Comparison of ENCODE assay signal across 21 cellular contexts in the genomic region with DNA sequence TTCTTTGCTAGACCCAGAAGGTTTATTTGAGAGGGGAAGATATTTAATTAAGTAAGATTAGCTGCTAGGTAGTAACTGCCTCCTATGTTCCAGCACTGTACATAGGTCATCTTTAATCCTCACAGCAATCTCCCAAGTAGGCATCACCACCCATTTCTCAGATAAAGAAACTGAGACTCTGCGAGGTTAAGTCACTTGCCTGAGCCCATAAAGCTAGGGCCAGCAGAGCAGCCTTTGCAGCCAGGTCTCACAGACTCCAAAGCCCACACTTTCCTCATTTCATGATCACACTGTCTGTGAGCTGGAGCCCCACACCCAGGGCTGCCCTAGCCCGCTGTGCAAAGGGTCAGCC. TPM values are rescaled to one million over a fixed set of nuclear protein-coding genes. Genes with fewer than 3 reads are reported as not detected.
DNase-seq lines count a peak whose midpoint lies in the region; ATAC-seq, FAIRE-seq and TF ChIP-seq lines count a peak whose summit lies in the region.
"Had no signal": no experiment of that assay in that cellular context is flagged by ENCODE, and none has a peak within 500 bp of the region (broad histone marks: within the 10 kb centered on the region; RNA-seq: fewer than 3 reads in every experiment).

No MANE protein-coding gene starts in this region.

- no peak for TF ChIP-seq RAD21 in HCT116 (IDR thresholded peaks at IDR 0.05; ENCODE audit: low read depth)

- H3K36me3 ChIP-seq in HCT116 (ENCODE audit: control insufficient read depth in 1 of 2, insufficient read depth in 2 of 2, low read length in 2 of 2) (no peaks in the 10 kb centered on the region), astrocyte (ENCODE audit: insufficient read depth, low read length) (no peaks in the 10 kb centered on the region), lower lobe of right lung (no peaks in the 10 kb centered on the region)

- ATAC-seq in HCT116: no peak
- no peak for ATAC-seq in lower lobe of right lung
- no peak for ATAC-seq in GM19397 (IDR thresholded peaks at IDR 0.05; ENCODE audit: unreplicated experiment)
- ATAC-seq: activated naive CD4-positive, alpha-beta T cell treated with anti-CD3 and anti-CD28 coated beads, Interleukin-2, amount 50 U/mL, for 72 hours; stimulated activated naive CD8-positive, alpha-beta T cell treated with anti-CD3 and anti-CD28 coated beads, Interleukin-15, Interleukin-2, amounts not matched to agents 100 U/mL and 50 U/mL, for 24 hours had no signal

- no peak for TF ChIP-seq POLR2A in HCT116 (IDR thresholded peaks at IDR 0.05; ENCODE audit: borderline replicate concordance, extremely low read depth, insufficient read depth, insufficient read length)

- no peaks in the 10 kb centered on the region for H3K27me3 ChIP-seq in HCT116 (ENCODE audit: insufficient read depth, low read length)
- no peaks in the 10 kb centered on the region for H3K27me3 ChIP-seq in astrocyte (ENCODE audit: insufficient read depth, low read length)
- H3K27me3 ChIP-seq in lower lobe of right lung (ENCODE audit: low read depth): no peaks in the 10 kb centered on the region

- no peaks in the 10 kb centered on the region for H3K27me3 Mint-ChIP-seq in astrocyte (ENCODE audit: low read depth, unreplicated experiment)
- H3K27me3 Mint-ChIP-seq: IgD-negative memory B cell had no signal

- POLR2A ChIA-PET in HCT116 (lab: Charles Lee): no interaction called here

- DNase-seq in HCT116 (ENCODE audit: low read depth, low spot score) (no peak), astrocyte (ENCODE audit: low read depth) (no peak), lower lobe of right lung (no peak), RKO (ENCODE audit: low spot score) (no peak)
- DNase-seq in activated CD4-positive, CD25-positive, alpha-beta regulatory T cell (lab: John Stamatoyannopoulos, UW): no peak
- DNase-seq in central memory CD4-positive, alpha-beta T cell: no peak
- DNase-seq: AML-193; effector CD8-positive, alpha-beta T cell; NCI-H2081 treated with DMSO at 0.1 percent for 48 hours; stimulated activated CD4-positive, alpha-beta T cell treated with anti-CD3 and anti-CD28 coated beads, Interleukin-12 subunit alpha, Interleukin-12 subunit beta, amount 100 ng/mL, for 4 hours; stimulated activated naive CD8-positive, alpha-beta T cell treated with anti-CD3 and anti-CD28 coated beads, Interleukin-15, Interleukin-2, amounts not matched to agents 100 U/mL and 50 U/mL, for 24 hours had no signal

- no peaks in the 10 kb centered on the region for H3K9me2 ChIP-seq in HCT116 (ENCODE audit: insufficient read depth)

- no peak overlapping the region for H3K4me3 Mint-ChIP-seq in astrocyte (ENCODE audit: unreplicated experiment)
- H3K4me3 Mint-ChIP-seq: IgD-negative memory B cell; T-helper 1 cell treated with Interleukin-12 subunit alpha and Interleukin-12 subunit beta and Interleukin-4 antibody, amounts not matched to agents 30 μg/mL and 1 μg/mL, for 36 hours had no signal

- H3K4me1 ChIP-seq in HCT116 (ENCODE audit: control insufficient read depth in 1 of 2, insufficient read depth in 2 of 2, low read length in 2 of 2) (peaks cover 41 to 53% of the 10 kb centered on the region in 2 experiments), astrocyte (ENCODE audit: insufficient read depth, low read length) (peaks cover 49% of the 10 kb centered on the region), lower lobe of right lung (peaks cover 45% of the 10 kb centered on the region)

- CTCF ChIA-PET in HCT116 (lab: Charles Lee): no interaction called here

- peak overlapping the region; percentile 67; the same call in 1 of the 2 replicates for H3K27ac ChIP-seq in HCT116 (ENCODE audit: low read depth, low read length)
- H3K27ac ChIP-seq in astrocyte (ENCODE audit: low read depth, low read length): peak overlapping the region; percentile 66
- peak overlapping the region; percentile 89 for H3K27ac ChIP-seq in lower lobe of right lung
- H3K27ac ChIP-seq in skin epidermis: peak overlapping the region in 17 of 21 experiments; percentile 26 to 86 (median 77)

- BruUV-seq in HCT116 (replicated peaks; lab: Mats Ljungman, UMichigan): no TSS peak

- H3K4me3 ChIP-seq in HCT116 (replicated peaks in 1 of 2; ENCODE audit: low read depth in 1 of 2, low read length in 2 of 2) (no peak overlapping the region), astrocyte (ENCODE audit: insufficient read depth, low read depth, low read length) (no peak overlapping the region), lower lobe of right lung (no peak overlapping the region), skin epidermis (no peak overlapping the region)

- H3K9me3 Mint-ChIP-seq in astrocyte (ENCODE audit: unreplicated experiment): peaks cover 10% of the 10 kb centered on the region

- no peak for FAIRE-seq in astrocyte (lab: Jason Lieb, UNC)
- FAIRE-seq: bronchial epithelial cell, G401.6 had no signal

- H3K36me3 Mint-ChIP-seq in astrocyte (ENCODE audit: low read depth, unreplicated experiment): peaks cover 1% of the 10 kb centered on the region
- H3K36me3 Mint-ChIP-seq: IgD-negative memory B cell had no signal

- H3K9ac ChIP-seq in HCT116 (ENCODE audit: low read length) (no peak overlapping the region), astrocyte (ENCODE audit: low read length) (peak overlapping the region; percentile 23)

- H3K27ac Mint-ChIP-seq in astrocyte (ENCODE audit: unreplicated experiment): no peak overlapping the region
- H3K27ac Mint-ChIP-seq: activated naive CD4-positive, alpha-beta T cell treated with anti-CD3 and anti-CD28 coated beads, Interleukin-2, amount 50 U/mL, for 72 hours; IgD-negative memory B cell; T-helper 1 cell treated with Interleukin-12 subunit alpha and Interleukin-12 subunit beta and Interleukin-4 antibody, amounts not matched to agents 30 μg/mL and 1 μg/mL, for 36 hours had no signal

- TF ChIP-seq CTCF in HCT116 (IDR thresholded peaks at IDR 0.05 in 2 of 3, conservative IDR thresholded peaks at IDR 0.05 in 1 of 3; ENCODE audit: borderline replicate concordance in 1 of 3, insufficient read depth in 1 of 3, low read depth in 2 of 3, low read length in 2 of 3) (no peak), astrocyte (IDR thresholded peaks at IDR 0.05; ENCODE audit: insufficient read depth, low read depth, low read length) (no peak), lower lobe of right lung (IDR thresholded peaks at IDR 0.05) (no peak)

- H3K4me1 Mint-ChIP-seq in astrocyte (ENCODE audit: low read depth, unreplicated experiment): peaks cover 8% of the 10 kb centered on the region
- H3K4me1 Mint-ChIP-seq: IgD-negative memory B cell had no signal

- H3K4me2 ChIP-seq in HCT116 (ENCODE audit: low read length) (no peak overlapping the region; the same call in 1 of the 2 replicates), astrocyte (ENCODE audit: low read length) (peak overlapping the region; percentile 77)

- H3K79me2 ChIP-seq in HCT116 (ENCODE audit: insufficient read depth, low read length) (no peaks in the 10 kb centered on the region), astrocyte (ENCODE audit: insufficient read depth, low read length) (no peaks in the 10 kb centered on the region)

- RAD21 ChIA-PET in HCT116 (lab: Charles Lee; ENCODE audit: low non-redundant PET in 1 of 2, low total read pairs in 2 of 2, uncharacterized antibody in 2 of 2, unreplicated experiment in 2 of 2): no interaction called here

- H4K20me1 ChIP-seq in HCT116 (ENCODE audit: insufficient read depth): no peaks in the 10 kb centered on the region
- no peaks in the 10 kb centered on the region for H4K20me1 ChIP-seq in astrocyte (ENCODE audit: insufficient read depth, low read length)

- intact Hi-C loops in HCT116 (cut with micrococcal nuclease) (loop anchor here (5.0 kb wide), 1 partner anchor 98 kb away; no protein-coding TSS in a partner anchor), lower lobe of right lung (cut with DNase I) (no loop called here)

- H3K9me3 ChIP-seq in HCT116 (ENCODE audit: control insufficient read depth in 1 of 2, insufficient read depth in 1 of 2, low read depth in 1 of 2, low read length in 2 of 2) (peaks cover 5 to 6% of the 10 kb centered on the region in 2 experiments; a peak in 2 of 4 replicates), astrocyte (ENCODE audit: insufficient read depth, low read depth, low read length) (no peaks in the 10 kb centered on the region), lower lobe of right lung (peaks cover 8% of the 10 kb centered on the region)

- H2AFZ ChIP-seq in HCT116 (ENCODE audit: low read depth, low read length, poor library complexity, severe bottlenecking) (no peak overlapping the region), astrocyte (ENCODE audit: low read depth, low read length) (peak overlapping the region; percentile 37)

TF ChIP-seq in HCT116, 20 proteins besides CTCF, POLR2A, EP300 and RAD21 (continues in another document):
- TF ChIP-seq SIN3A (IDR thresholded peaks at IDR 0.05; ENCODE audit: low read depth) (no peak), SRF (IDR thresholded peaks at IDR 0.05; ENCODE audit: low read depth) (no peak), POLR2AphosphoS5 (IDR thresholded peaks at IDR 0.05; ENCODE audit: low read depth, low read length) (no peak)
- TF ChIP-seq, protein P1, sequence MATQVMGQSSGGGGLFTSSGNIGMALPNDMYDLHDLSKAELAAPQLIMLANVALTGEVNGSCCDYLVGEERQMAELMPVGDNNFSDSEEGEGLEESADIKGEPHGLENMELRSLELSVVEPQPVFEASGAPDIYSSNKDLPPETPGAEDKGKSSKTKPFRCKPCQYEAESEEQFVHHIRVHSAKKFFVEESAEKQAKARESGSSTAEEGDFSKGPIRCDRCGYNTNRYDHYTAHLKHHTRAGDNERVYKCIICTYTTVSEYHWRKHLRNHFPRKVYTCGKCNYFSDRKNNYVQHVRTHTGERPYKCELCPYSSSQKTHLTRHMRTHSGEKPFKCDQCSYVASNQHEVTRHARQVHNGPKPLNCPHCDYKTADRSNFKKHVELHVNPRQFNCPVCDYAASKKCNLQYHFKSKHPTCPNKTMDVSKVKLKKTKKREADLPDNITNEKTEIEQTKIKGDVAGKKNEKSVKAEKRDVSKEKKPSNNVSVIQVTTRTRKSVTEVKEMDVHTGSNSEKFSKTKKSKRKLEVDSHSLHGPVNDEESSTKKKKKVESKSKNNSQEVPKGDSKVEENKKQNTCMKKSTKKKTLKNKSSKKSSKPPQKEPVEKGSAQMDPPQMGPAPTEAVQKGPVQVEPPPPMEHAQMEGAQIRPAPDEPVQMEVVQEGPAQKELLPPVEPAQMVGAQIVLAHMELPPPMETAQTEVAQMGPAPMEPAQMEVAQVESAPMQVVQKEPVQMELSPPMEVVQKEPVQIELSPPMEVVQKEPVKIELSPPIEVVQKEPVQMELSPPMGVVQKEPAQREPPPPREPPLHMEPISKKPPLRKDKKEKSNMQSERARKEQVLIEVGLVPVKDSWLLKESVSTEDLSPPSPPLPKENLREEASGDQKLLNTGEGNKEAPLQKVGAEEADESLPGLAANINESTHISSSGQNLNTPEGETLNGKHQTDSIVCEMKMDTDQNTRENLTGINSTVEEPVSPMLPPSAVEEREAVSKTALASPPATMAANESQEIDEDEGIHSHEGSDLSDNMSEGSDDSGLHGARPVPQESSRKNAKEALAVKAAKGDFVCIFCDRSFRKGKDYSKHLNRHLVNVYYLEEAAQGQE (IDR thresholded peaks at IDR 0.05; ENCODE audit: low read depth): no peak

RNA-seq across cellular contexts. Expression of a gene that starts 20.6 kb away (rescaled TPM):
- total RNA-seq in HCT116 (2021; ENCODE audit: unreplicated experiment) (not detected), astrocyte (not detected in 2 replicates), lower lobe of right lung (not detected)
- polyA plus RNA-seq in HCT116 (2012): not detected in 2 replicates
- total RNA-seq: activated naive CD4-positive, alpha-beta T cell treated with anti-CD3 and anti-CD28 coated beads, Interleukin-2, amount 50 U/mL, for 72 hours; Calu3; mesenteric fat pad; omental fat pad had no signal
- polyA plus RNA-seq: IgD-negative memory B cell had no signal

RNA-seq across cellular contexts. Expression of a gene that starts 46.0 kb away (rescaled TPM):
- total RNA-seq in HCT116 (2021; ENCODE audit: unreplicated experiment): not detected
- not detected in 2 replicates for polyA plus RNA-seq in HCT116 (2012)
- not detected in 2 replicates for total RNA-seq in astrocyte
- total RNA-seq in lower lobe of right lung: not detected
- total RNA-seq: activated naive CD4-positive, alpha-beta T cell treated with anti-CD3 and anti-CD28 coated beads, Interleukin-2, amount 50 U/mL, for 72 hours; Calu3; mesenteric fat pad; omental fat pad had no signal
- polyA plus RNA-seq: IgD-negative memory B cell had no signal
